12 cellular contexts compared by ENCODE assay signal in the genomic region with DNA sequence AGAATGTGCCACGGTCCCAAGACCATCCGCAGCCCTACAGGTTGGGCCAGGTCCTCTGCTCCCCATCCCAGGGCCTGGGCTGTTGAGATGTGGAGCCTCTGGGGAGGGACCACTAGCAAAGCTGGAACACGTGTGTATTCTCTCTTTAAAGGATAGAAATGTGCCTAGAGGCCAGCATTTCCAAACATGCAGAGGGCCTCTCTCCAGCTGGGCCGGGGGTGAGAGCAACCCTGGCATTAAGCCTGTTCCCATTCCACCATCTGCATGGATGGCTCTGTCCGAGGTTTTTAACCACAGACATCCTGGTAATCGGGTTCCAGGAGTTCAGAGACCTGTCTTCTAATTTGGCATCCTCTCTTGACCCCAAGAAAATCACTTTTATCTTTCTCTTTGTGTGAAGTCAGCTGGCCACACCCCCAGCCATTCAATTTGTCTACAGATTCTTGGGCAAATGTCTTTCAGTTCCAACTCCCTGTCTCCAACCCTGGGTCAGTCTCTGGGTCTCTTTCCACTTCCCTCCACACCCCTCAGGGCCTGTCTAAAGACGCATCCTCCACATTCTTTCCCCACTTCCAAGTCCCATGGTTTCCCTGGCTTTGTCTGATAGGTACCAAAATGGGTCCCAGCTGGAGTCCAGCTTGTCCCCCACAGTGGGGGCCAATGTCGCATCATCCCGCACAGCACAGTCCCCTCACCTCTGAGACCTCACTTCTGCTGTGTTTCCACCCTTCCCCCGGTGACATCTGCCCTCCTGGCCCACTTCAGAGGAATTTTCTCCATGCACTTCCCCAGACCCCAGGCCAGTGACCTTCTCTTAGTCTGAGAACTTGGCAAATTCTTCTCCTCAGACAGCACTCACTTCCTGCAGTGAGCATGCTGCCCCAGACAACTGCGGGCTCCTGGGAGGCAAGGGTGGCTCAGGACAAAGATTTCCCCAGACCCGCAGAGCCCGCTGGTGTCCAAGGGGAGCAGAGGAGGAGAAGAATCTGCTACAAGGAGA. TPM values are rescaled to one million over a fixed set of nuclear protein-coding genes. Genes with fewer than 3 reads are reported as not detected.
DNase-seq lines count a peak whose midpoint lies in the region; ATAC-seq and TF ChIP-seq lines count a peak whose summit lies in the region.
"Had no signal": no experiment of that assay in that cellular context is flagged by ENCODE, and none has a peak within 500 bp of the region (broad histone marks: within the 10 kb centered on the region; RNA-seq: fewer than 3 reads in every experiment).

No MANE protein-coding gene starts in this region.

- no peak overlapping the region for H3K4me3 ChIP-seq in adrenal gland
- no peak overlapping the region for H3K4me3 ChIP-seq in heart right ventricle
- H3K4me3 ChIP-seq in gastrocnemius medialis: peak overlapping the region in 1 of 4 donors; percentile 47
- H3K4me3 ChIP-seq: BLaER1 treated with 17β-estradiol and CSF1 and Interleukin-3, amounts not matched to agents 10 nM and 100 nM had no signal

- WGBS in adrenal gland, 4 donors: 76 to 85% (median 78%) methylated on average over 12 to 13 of the region's 13 CpGs
- WGBS in heart right ventricle, 2 donors: 64 to 71% methylated on average over 13 of the region's 13 CpGs

- CTCF ChIA-PET in activated CD4-positive, alpha-beta memory T cell treated with anti-CD3 and anti-CD28 coated beads for 36 hours (lab: Charles Lee): no interaction called here

- H3K27me3 ChIP-seq in adrenal gland (no peaks in the 10 kb centered on the region), heart right ventricle (no peaks in the 10 kb centered on the region), gastrocnemius medialis (no peaks in the 10 kb centered on the region)
- H3K27me3 ChIP-seq: BLaER1 treated with 17β-estradiol and CSF1 and Interleukin-3, amounts not matched to agents 10 nM and 100 nM had no signal

- peak overlapping the region in 4 of 5 donors; percentile 61 to 84 (median 78) for H3K27ac ChIP-seq in adrenal gland
- H3K27ac ChIP-seq in heart right ventricle: peak overlapping the region; percentile 66 to 91 (median 81)
- peak overlapping the region; percentile 82 to 87 (median 84) for H3K27ac ChIP-seq in gastrocnemius medialis
- H3K27ac ChIP-seq: BLaER1 treated with 17β-estradiol and CSF1 and Interleukin-3, amounts not matched to agents 10 nM and 100 nM had no signal

- peak in 6 of 8 donors; percentile 8 to 42 (median 14) for ATAC-seq in heart right ventricle
- no peak for ATAC-seq in gastrocnemius medialis
- no peak for ATAC-seq in activated T-helper 17 cell treated with anti-CD3 and anti-CD28 coated beads, Interleukin-2, amount 50 U/mL, for 72 hours (replicated peaks)
- ATAC-seq in HG02981 (IDR thresholded peaks at IDR 0.05; ENCODE audit: unreplicated experiment): no peak
- ATAC-seq: activated T-cell treated with anti-CD3 and anti-CD28 coated beads, Interleukin-2, amount 50 U/mL, for 4 hours had no signal

- no peaks in the 10 kb centered on the region for H3K36me3 Mint-ChIP-seq in activated T-helper 17 cell treated with anti-CD3 and anti-CD28 coated beads, Interleukin-2, amount 50 U/mL, for 72 hours (ENCODE audit: low read depth)
- H3K36me3 Mint-ChIP-seq in activated CD4-positive, alpha-beta memory T cell treated with anti-CD3 and anti-CD28 coated beads for 36 hours: no peaks in the 10 kb centered on the region
- H3K36me3 Mint-ChIP-seq in activated T-helper 1 cell treated with anti-CD3 and anti-CD28 coated beads, Interleukin-12 subunit alpha, Interleukin-12 subunit beta, Interleukin-2, Interleukin-4 antibody, amounts not matched to agents 30 ng/mL and 10 ng/mL and 1 ng/mL, durations not matched to agents 14 hours and 24 hours and 36 hours (ENCODE audit: low read depth): no peaks in the 10 kb centered on the region

- intact Hi-C loops in adrenal gland (cut with DNase I) (no loop called here), heart right ventricle (cut with DNase I) (loop anchor here in 1 of 10 donors (2.0 kb wide), 2 partner anchors 16 to 26 kb away; no protein-coding TSS in a partner anchor), gastrocnemius medialis (cut with DNase I; ENCODE audit: low total_unique reads) (loop anchor here (2.0 kb wide), 1 partner anchor 24 kb away; no protein-coding TSS in a partner anchor)
- intact Hi-C loops in activated CD4-positive, alpha-beta memory T cell treated with anti-CD3 and anti-CD28 coated beads for 36 hours (cut with micrococcal nuclease): no loop called here
- intact Hi-C loops in activated T-helper 1 cell treated with anti-CD3 and anti-CD28 coated beads, Interleukin-12 subunit alpha, Interleukin-12 subunit beta, Interleukin-2, Interleukin-4 antibody, amounts not matched to agents 30 ng/mL and 10 ng/mL and 1 ng/mL, durations not matched to agents 14 hours and 24 hours and 36 hours (cut with micrococcal nuclease): no loop called here

- H3K27me3 Mint-ChIP-seq in activated T-helper 17 cell treated with anti-CD3 and anti-CD28 coated beads, Interleukin-2, amount 50 U/mL, for 72 hours: no peaks in the 10 kb centered on the region
- H3K27me3 Mint-ChIP-seq in activated CD4-positive, alpha-beta memory T cell treated with anti-CD3 and anti-CD28 coated beads for 36 hours: no peaks in the 10 kb centered on the region
- peaks cover 4% of the 10 kb centered on the region for H3K27me3 Mint-ChIP-seq in activated T-helper 1 cell treated with anti-CD3 and anti-CD28 coated beads, Interleukin-12 subunit alpha, Interleukin-12 subunit beta, Interleukin-2, Interleukin-4 antibody, amounts not matched to agents 30 ng/mL and 10 ng/mL and 1 ng/mL, durations not matched to agents 14 hours and 24 hours and 36 hours (ENCODE audit: insufficient read depth)
- H3K27me3 Mint-ChIP-seq: progenitor cell of endocrine pancreas had no signal

- H3K4me1 Mint-ChIP-seq in activated T-helper 17 cell treated with anti-CD3 and anti-CD28 coated beads, Interleukin-2, amount 50 U/mL, for 72 hours: no peaks in the 10 kb centered on the region
- no peaks in the 10 kb centered on the region for H3K4me1 Mint-ChIP-seq in activated CD4-positive, alpha-beta memory T cell treated with anti-CD3 and anti-CD28 coated beads for 36 hours (ENCODE audit: low read depth)
- no peaks in the 10 kb centered on the region for H3K4me1 Mint-ChIP-seq in activated T-helper 1 cell treated with anti-CD3 and anti-CD28 coated beads, Interleukin-12 subunit alpha, Interleukin-12 subunit beta, Interleukin-2, Interleukin-4 antibody, amounts not matched to agents 30 ng/mL and 10 ng/mL and 1 ng/mL, durations not matched to agents 14 hours and 24 hours and 36 hours (ENCODE audit: low read depth)

- in situ Hi-C loops in gastrocnemius medialis (cut with MboI; ENCODE audit: low sequenced_read_pairs in 4 of 4): no loop called here

- POLR2A ChIA-PET in activated CD4-positive, alpha-beta memory T cell treated with anti-CD3 and anti-CD28 coated beads for 36 hours (lab: Charles Lee): no interaction called here

- TF ChIP-seq CTCF in adrenal gland (IDR thresholded peaks at IDR 0.05): no peak
- TF ChIP-seq CTCF in heart right ventricle (IDR thresholded peaks at IDR 0.05): no peak
- no peak for TF ChIP-seq CTCF in gastrocnemius medialis (IDR thresholded peaks at IDR 0.05 in 4 of 5, conservative IDR thresholded peaks at IDR 0.05 in 1 of 5)

- no peak overlapping the region for H3K27ac Mint-ChIP-seq in activated T-helper 17 cell treated with anti-CD3 and anti-CD28 coated beads, Interleukin-2, amount 50 U/mL, for 72 hours
- no peak overlapping the region for H3K27ac Mint-ChIP-seq in activated CD4-positive, alpha-beta memory T cell treated with anti-CD3 and anti-CD28 coated beads for 36 hours
- no peak overlapping the region for H3K27ac Mint-ChIP-seq in activated T-helper 1 cell treated with anti-CD3 and anti-CD28 coated beads, Interleukin-12 subunit alpha, Interleukin-12 subunit beta, Interleukin-2, Interleukin-4 antibody, amounts not matched to agents 30 ng/mL and 10 ng/mL and 1 ng/mL, durations not matched to agents 14 hours and 24 hours and 36 hours
- H3K27ac Mint-ChIP-seq: progenitor cell of endocrine pancreas had no signal

- TF ChIP-seq POLR2A in adrenal gland (IDR thresholded peaks at IDR 0.05) (no peak), gastrocnemius medialis (IDR thresholded peaks at IDR 0.05) (no peak)

- H3K4me3 Mint-ChIP-seq in activated T-helper 17 cell treated with anti-CD3 and anti-CD28 coated beads, Interleukin-2, amount 50 U/mL, for 72 hours: no peak overlapping the region
- no peak overlapping the region for H3K4me3 Mint-ChIP-seq in activated CD4-positive, alpha-beta memory T cell treated with anti-CD3 and anti-CD28 coated beads for 36 hours
- no peak overlapping the region for H3K4me3 Mint-ChIP-seq in activated T-helper 1 cell treated with anti-CD3 and anti-CD28 coated beads, Interleukin-12 subunit alpha, Interleukin-12 subunit beta, Interleukin-2, Interleukin-4 antibody, amounts not matched to agents 30 ng/mL and 10 ng/mL and 1 ng/mL, durations not matched to agents 14 hours and 24 hours and 36 hours
- H3K4me3 Mint-ChIP-seq: activated T-cell treated with anti-CD3 and anti-CD28 coated beads, Interleukin-2, amount 50 U/mL, for 4 hours had no signal

- peak; percentile 41 for DNase-seq in DMS 273 treated with DMSO at 0.1 percent for 48 hours (lab: John Stamatoyannopoulos, UW)
- peak in 1 of 7 donors; percentile 28 for DNase-seq in adrenal gland
- no peak for DNase-seq in heart right ventricle
- DNase-seq in gastrocnemius medialis: no peak
- no peak for DNase-seq in activated CD4-positive, alpha-beta memory T cell treated with anti-CD3 and anti-CD28 coated beads for 36 hours
- DNase-seq in activated T-helper 1 cell treated with anti-CD3 and anti-CD28 coated beads, Interleukin-12 subunit alpha, Interleukin-12 subunit beta, Interleukin-2, Interleukin-4 antibody, amounts not matched to agents 30 ng/mL and 10 ng/mL and 1 ng/mL, durations not matched to agents 14 hours and 24 hours and 36 hours (ENCODE audit: low spot score): no peak
- DNase-seq: activated T-cell treated with anti-CD3 and anti-CD28 coated beads, Interleukin-2, amount 50 U/mL, for 4 hours; effector CD8-positive, alpha-beta T cell had no signal

- H3K4me1 ChIP-seq in adrenal gland (replicated peaks in 1 of 2): peaks cover 16 to 27% of the 10 kb centered on the region in 2 donors
- peaks cover 12 to 38% (median 33%) of the 10 kb centered on the region in 9 donors for H3K4me1 ChIP-seq in heart right ventricle
- H3K4me1 ChIP-seq in gastrocnemius medialis: peaks cover 23 to 34% of the 10 kb centered on the region in 2 donors
- H3K4me1 ChIP-seq: BLaER1 treated with 17β-estradiol and CSF1 and Interleukin-3, amounts not matched to agents 10 nM and 100 nM had no signal

- H3K9me3 ChIP-seq in adrenal gland (replicated peaks in 1 of 3) (no peaks in the 10 kb centered on the region), heart right ventricle (no peaks in the 10 kb centered on the region), gastrocnemius medialis (no peaks in the 10 kb centered on the region)
- H3K9me3 ChIP-seq: BLaER1 treated with 17β-estradiol and CSF1 and Interleukin-3, amounts not matched to agents 10 nM and 100 nM had no signal

- H3K36me3 ChIP-seq in adrenal gland (replicated peaks in 1 of 2) (no peaks in the 10 kb centered on the region), heart right ventricle (no peaks in the 10 kb centered on the region), gastrocnemius medialis (no peaks in the 10 kb centered on the region)
- H3K36me3 ChIP-seq: BLaER1 treated with 17β-estradiol and CSF1 and Interleukin-3, amounts not matched to agents 10 nM and 100 nM had no signal

- H3K9me3 Mint-ChIP-seq in activated T-helper 17 cell treated with anti-CD3 and anti-CD28 coated beads, Interleukin-2, amount 50 U/mL, for 72 hours: no peaks in the 10 kb centered on the region
- no peaks in the 10 kb centered on the region for H3K9me3 Mint-ChIP-seq in activated CD4-positive, alpha-beta memory T cell treated with anti-CD3 and anti-CD28 coated beads for 36 hours
- no peaks in the 10 kb centered on the region for H3K9me3 Mint-ChIP-seq in activated T-helper 1 cell treated with anti-CD3 and anti-CD28 coated beads, Interleukin-12 subunit alpha, Interleukin-12 subunit beta, Interleukin-2, Interleukin-4 antibody, amounts not matched to agents 30 ng/mL and 10 ng/mL and 1 ng/mL, durations not matched to agents 14 hours and 24 hours and 36 hours
- H3K9me3 Mint-ChIP-seq: activated T-cell treated with anti-CD3 and anti-CD28 coated beads, Interleukin-2, amount 50 U/mL, for 4 hours had no signal

RNA-seq across cellular contexts. Expression of gene PTPDC1, which starts 56.8 kb away (rescaled TPM):
- 10 to 100 TPM in 3 of 8 donors, 1 to 10 TPM in 5; 6.0 to 19.4 (median 8.8) TPM for total RNA-seq in adrenal gland
- 10 to 100 TPM in 1 of 3 donors, 1 to 10 TPM in 2; 5.1 to 11.8 (median 10.0) TPM for polyA plus RNA-seq in adrenal gland
- total RNA-seq in heart right ventricle: 10 to 100 TPM in 4 of 10 donors, 1 to 10 TPM in 6; 6.3 to 14.7 (median 9.5) TPM
- polyA plus RNA-seq in heart right ventricle: 10 to 100 TPM in 1 of 2 donors, 1 to 10 TPM in 1; 5.3 to 14.3 TPM
- total RNA-seq in gastrocnemius medialis: 10 to 100 TPM in 2 of 4 donors, 1 to 10 TPM in 2; 4.3 to 11.4 (median 10.2) TPM
- 1 to 10 TPM; 5.8 to 6.2 TPM for total RNA-seq in activated T-helper 17 cell treated with anti-CD3 and anti-CD28 coated beads, Interleukin-2, amount 50 U/mL, for 72 hours
- 1 to 10 TPM; 4.2 to 4.4 TPM for total RNA-seq in activated CD4-positive, alpha-beta memory T cell treated with anti-CD3 and anti-CD28 coated beads for 36 hours
- total RNA-seq in activated T-helper 1 cell treated with anti-CD3 and anti-CD28 coated beads, Interleukin-12 subunit alpha, Interleukin-12 subunit beta, Interleukin-2, Interleukin-4 antibody, amounts not matched to agents 30 ng/mL and 10 ng/mL and 1 ng/mL, durations not matched to agents 14 hours and 24 hours and 36 hours: 5.5 and 5.7 TPM in 2 replicates

Comparison
In these comparisons a context has a peak if more than half of its experiments do, and no peak if none do; other contexts are left out.
1. ATAC-seq: peak in heart right ventricle (6 of 8); none in gastrocnemius medialis (0 of 2), activated T-helper 17 cell treated with anti-CD3 and anti-CD28 coated beads, Interleukin-2, amount 50 U/mL, for 72 hours (single experiment) and HG02981 (single experiment).
2. Peak in every context shown above with its lines, with median percentiles within 50 percentile points of each other: H3K27ac ChIP-seq.